2 cellular contexts compared by ENCODE assay signal in genomic region chr16:61148930-61149329, GRCh38.
TF ChIP-seq lines count a peak whose summit lies in the region.

No MANE protein-coding gene starts in this region.

TF ChIP-seq in GM23338, 12 proteins besides CTCF, POLR2A, EP300 and RAD21:
- TF ChIP-seq ZNF462 (CRISPR knock-in tag; IDR thresholded peaks at IDR 0.05) (no peak), REST (IDR thresholded peaks at IDR 0.05; ENCODE audit: unreplicated experiment) (no peak), JUNB (IDR thresholded peaks at IDR 0.05; ENCODE audit: unreplicated experiment) (no peak), NANOG (IDR thresholded peaks at IDR 0.05; ENCODE audit: borderline replicate concordance) (no peak), ZNF114 (CRISPR knock-in tag; IDR thresholded peaks at IDR 0.05) (no peak), EZH2phosphoT487 (IDR thresholded peaks at IDR 0.05; ENCODE audit: unreplicated experiment) (no peak), ZNF331 (CRISPR knock-in tag; IDR thresholded peaks at IDR 0.05; ENCODE audit: low read depth) (no peak), CREB1 (CRISPR knock-in tag; IDR thresholded peaks at IDR 0.05; ENCODE audit: low read depth) (no peak)
- TF ChIP-seq, protein P1, sequence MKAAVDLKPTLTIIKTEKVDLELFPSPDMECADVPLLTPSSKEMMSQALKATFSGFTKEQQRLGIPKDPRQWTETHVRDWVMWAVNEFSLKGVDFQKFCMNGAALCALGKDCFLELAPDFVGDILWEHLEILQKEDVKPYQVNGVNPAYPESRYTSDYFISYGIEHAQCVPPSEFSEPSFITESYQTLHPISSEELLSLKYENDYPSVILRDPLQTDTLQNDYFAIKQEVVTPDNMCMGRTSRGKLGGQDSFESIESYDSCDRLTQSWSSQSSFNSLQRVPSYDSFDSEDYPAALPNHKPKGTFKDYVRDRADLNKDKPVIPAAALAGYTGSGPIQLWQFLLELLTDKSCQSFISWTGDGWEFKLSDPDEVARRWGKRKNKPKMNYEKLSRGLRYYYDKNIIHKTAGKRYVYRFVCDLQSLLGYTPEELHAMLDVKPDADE (IDR thresholded peaks at IDR 0.05) = no peak
TF ChIP-seq in GM23338: peak in this region for 0.

TF ChIP-seq in K562, 482 proteins besides CTCF, POLR2A, EP300 and RAD21:
- TF ChIP-seq USF1 (CRISPR knock-in tag; IDR thresholded peaks at IDR 0.05) = peak; percentile 52; the same call in 1 of the 2 replicates
- peak; percentile 19; the same call in 1 of the 2 replicates for TF ChIP-seq TFE3 (CRISPR knock-in tag; IDR thresholded peaks at IDR 0.05)
- no peak for TF ChIP-seq ZSCAN29 (IDR thresholded peaks at IDR 0.05)
- peak; percentile 47 for TF ChIP-seq USF2 (CRISPR knock-in tag; IDR thresholded peaks at IDR 0.05)
